Comparison of ENCODE assay signal across 9 cellular contexts in the genomic region with DNA sequence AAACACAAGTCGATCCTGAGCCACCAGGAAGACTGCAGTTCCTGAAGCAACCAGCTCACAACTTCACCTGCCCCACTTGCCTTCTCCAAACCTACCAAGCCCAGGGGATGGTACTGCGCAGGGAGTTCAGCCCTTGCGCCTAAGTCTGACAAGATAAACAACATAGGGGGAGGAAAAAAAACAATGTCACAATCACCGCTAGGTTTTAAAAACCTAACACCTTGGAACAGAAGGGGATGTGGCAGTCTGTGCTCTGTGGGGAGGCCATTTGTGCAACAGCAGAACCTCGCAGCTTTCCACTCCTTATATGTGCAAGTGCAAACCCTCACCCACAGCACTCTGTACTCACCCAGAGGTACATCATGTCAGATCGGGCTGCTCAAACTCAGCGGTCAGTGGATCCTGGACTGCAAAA.
DNase-seq lines count a peak whose midpoint lies in the region; ATAC-seq and TF ChIP-seq lines count a peak whose summit lies in the region.
"Had no signal": no experiment of that assay in that cellular context is flagged by ENCODE, and none has a peak within 500 bp of the region (broad histone marks: within the 10 kb centered on the region; RNA-seq: fewer than 3 reads in every experiment).

No MANE protein-coding gene starts in this region.

- H3K9me3 ChIP-seq in gastrocnemius medialis, result no peaks in the 10 kb centered on the region

- peak overlapping the region; percentile 23 for H3K27ac Mint-ChIP-seq in central memory CD8-positive, alpha-beta T cell (ENCODE audit: low read depth)
- H3K27ac Mint-ChIP-seq in immature natural killer cell, result peak overlapping the region; percentile 58 to 93 (median 81)
- H3K27ac Mint-ChIP-seq: activated T-helper 2 cell treated with anti-CD3 and anti-CD28 coated beads, Interferon-gamma antibody, Interleukin-2, Interleukin-4, amounts not matched to agents 10 μg/mL and 5 μg/mL and 100 μg/mL, durations not matched to agents 14 hours and 24 hours and 36 hours had no signal

- in situ Hi-C loops in G401 (cut with HindIII; ENCODE audit: low sequenced_read_pairs) (no loop called here), gastrocnemius medialis (cut with MboI; ENCODE audit: low sequenced_read_pairs in 4 of 4) (no loop called here)

- peaks cover 53 to 64% of the 10 kb centered on the region in 2 donors for H3K4me1 ChIP-seq in gastrocnemius medialis

- intact Hi-C loops in gastrocnemius medialis (cut with DNase I; ENCODE audit: low total_unique reads), result no loop called here

- peak; percentile 54 to 56 for TF ChIP-seq POLR2A in gastrocnemius medialis (IDR thresholded peaks at IDR 0.05)

- peaks cover 6% of the 10 kb centered on the region for H3K4me1 Mint-ChIP-seq in central memory CD8-positive, alpha-beta T cell
- H3K4me1 Mint-ChIP-seq in immature natural killer cell, result peaks cover 0 to 45% of the 10 kb centered on the region in 2 donors

- peak overlapping the region; percentile 35 for H3K4me3 Mint-ChIP-seq in central memory CD8-positive, alpha-beta T cell
- peak overlapping the region; percentile 57 to 84 (median 74) for H3K4me3 Mint-ChIP-seq in immature natural killer cell

- H3K27me3 ChIP-seq in gastrocnemius medialis, result no peaks in the 10 kb centered on the region

- peak overlapping the region in 3 of 4 donors; percentile 79 to 88 (median 86) for H3K27ac ChIP-seq in gastrocnemius medialis

- ATAC-seq in central memory CD8-positive, alpha-beta T cell (replicated peaks; ENCODE audit: extremely low read depth, poor library complexity, severe bottlenecking), result peak; percentile 86
- ATAC-seq in gastrocnemius medialis (peak; percentile 85 to 88), GM18861 (IDR thresholded peaks at IDR 0.05; ENCODE audit: unreplicated experiment) (no peak)

- peaks cover 51% of the 10 kb centered on the region for H3K27me3 Mint-ChIP-seq in central memory CD8-positive, alpha-beta T cell
- H3K27me3 Mint-ChIP-seq in immature natural killer cell (ENCODE audit: low read depth in 3 of 3), result peaks cover 1 to 13% (median 9%) of the 10 kb centered on the region in 3 donors

- H3K9me3 Mint-ChIP-seq in central memory CD8-positive, alpha-beta T cell, result no peaks in the 10 kb centered on the region
- no peaks in the 10 kb centered on the region for H3K9me3 Mint-ChIP-seq in immature natural killer cell
- H3K9me3 Mint-ChIP-seq: activated T-helper 2 cell treated with anti-CD3 and anti-CD28 coated beads, Interferon-gamma antibody, Interleukin-2, Interleukin-4, amounts not matched to agents 10 μg/mL and 5 μg/mL and 100 μg/mL, durations not matched to agents 14 hours and 24 hours and 36 hours had no signal

- H3K4me3 ChIP-seq in gastrocnemius medialis, result peak overlapping the region; percentile 32 to 55 (median 52)

- peak in 3 of 5 experiments; percentile 37 to 50 (median 42) for TF ChIP-seq CTCF in gastrocnemius medialis (IDR thresholded peaks at IDR 0.05 in 4 of 5, conservative IDR thresholded peaks at IDR 0.05 in 1 of 5)

- H3K36me3 Mint-ChIP-seq in central memory CD8-positive, alpha-beta T cell (ENCODE audit: insufficient read depth), result no peaks in the 10 kb centered on the region
- no peaks in the 10 kb centered on the region for H3K36me3 Mint-ChIP-seq in immature natural killer cell

- no peaks in the 10 kb centered on the region for H3K36me3 ChIP-seq in gastrocnemius medialis

- DNase-seq in G401 (ENCODE audit: low spot score), result peak; percentile 54
- DNase-seq in central memory CD8-positive, alpha-beta T cell (ENCODE audit: low spot score in 2 of 2), result no peak
- DNase-seq in immature natural killer cell, result peak; percentile 41 to 64 (median 46)
- peak; percentile 68 to 77 for DNase-seq in gastrocnemius medialis
- DNase-seq in 8988T, result no peak
- DNase-seq in SW 1271 (lab: John Stamatoyannopoulos, UW), result no peak
- DNase-seq in superior temporal gyrus (ENCODE audit: extremely low spot score), result no peak

Comparison
In these comparisons a context has a peak if more than half of its experiments do, and no peak if none do; other contexts are left out.
1. DNase-seq: peak in G401 (single experiment), immature natural killer cell (3 of 3) and gastrocnemius medialis (2 of 2); none in central memory CD8-positive, alpha-beta T cell (0 of 2), 8988T (single experiment), SW 1271 (0 of 2) and superior temporal gyrus (single experiment).